37 cellular contexts compared by ENCODE assay signal in the genomic region with DNA sequence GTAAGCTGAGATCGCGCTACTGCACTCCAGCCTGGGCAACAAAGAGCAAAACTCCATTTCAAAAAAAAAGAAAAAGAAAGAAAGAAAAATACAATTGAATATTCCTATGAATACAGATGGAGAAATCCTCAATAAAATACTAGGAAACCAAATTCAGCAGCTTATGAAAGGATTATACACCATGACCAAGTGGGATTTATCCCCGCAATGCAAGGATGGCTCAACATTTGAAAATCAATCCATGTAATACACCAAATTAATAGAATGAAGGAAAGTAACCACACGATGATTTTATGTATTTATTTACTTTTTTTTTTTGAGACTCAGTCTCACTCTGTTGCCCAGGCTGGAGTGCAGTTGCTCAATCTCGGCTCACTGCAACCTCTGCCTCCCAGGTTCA. TPM values are rescaled to one million over a fixed set of nuclear protein-coding genes. Genes with fewer than 3 reads are reported as not detected.
"Had no signal": no experiment of that assay in that cellular context is flagged by ENCODE, and none has a peak within 500 bp of the region (broad histone marks: within the 10 kb centered on the region; RNA-seq: fewer than 3 reads in every experiment).

No MANE protein-coding gene starts in this region.

- H3K9me3 ChIP-seq: adrenal gland, ascending aorta had no signal

- ATAC-seq: activated naive CD4-positive, alpha-beta T cell treated with anti-CD3 and anti-CD28 coated beads, Interleukin-2, amount 50 U/mL, for 72 hours; activated naive CD8-positive, alpha-beta T cell treated with anti-CD3 and anti-CD28 coated beads, Interleukin-2, amount 50 U/mL, for 24 hours; activated T-cell treated with anti-CD3 and anti-CD28 coated beads, Interleukin-2, amount 50 U/mL, for 4 hours; activated T-cell treated with anti-CD3 and anti-CD28 coated beads, Interleukin-2, amount 50 U/mL, for 72 hours; activated T-helper 17 cell treated with anti-CD3 and anti-CD28 coated beads, Interleukin-2, amount 50 U/mL, for 72 hours; body of pancreas had no signal

- H3K27me3 ChIP-seq: adrenal gland, ascending aorta, body of pancreas, brain microvascular endothelial cell, breast epithelium, cardiac muscle cell had no signal

- H3K4me1 ChIP-seq: ascending aorta, body of pancreas, breast epithelium had no signal

- FAIRE-seq: astrocyte, bronchial epithelial cell had no signal

- H3K27ac ChIP-seq: adrenal gland, ascending aorta, body of pancreas, brain microvascular endothelial cell, breast epithelium, cardiac muscle cell had no signal

- H3K4me3 ChIP-seq: adrenal gland, ascending aorta, body of pancreas, breast epithelium, cardiac muscle cell had no signal

- DNase-seq: activated effector memory CD4-positive, alpha-beta T cell treated with anti-CD3 and anti-CD28 coated beads, Interleukin-2, amount 50 U/mL, for 16 hours; activated effector memory CD4-positive, alpha-beta T cell treated with Interleukin-2 at 50 U/mL for 16 hours; activated gamma-delta T cell; activated gamma-delta T cell treated with Interleukin-2 at 50 U/mL for 16 hours; activated naive CD4-positive, alpha-beta T cell; activated naive CD4-positive, alpha-beta T cell treated with anti-CD3 and anti-CD28 coated beads for 36 hours; activated naive CD4-positive, alpha-beta T cell treated with anti-CD3 and anti-CD28 coated beads, Interleukin-2, amount 10 ng/mL, durations not matched to agents 7 days and 5 days; activated naive CD4-positive, alpha-beta T cell treated with anti-CD3 and anti-CD28 coated beads, Interleukin-2, amount 50 U/mL, for 16 hours; activated naive CD4-positive, alpha-beta T cell treated with Interleukin-2 at 50 U/mL for 16 hours; activated naive CD8-positive, alpha-beta T cell treated with anti-CD3 and anti-CD28 coated beads for 36 hours; activated naive CD8-positive, alpha-beta T cell treated with anti-CD3 and anti-CD28 coated beads, Interleukin-2, amount 10 ng/mL, durations not matched to agents 7 days and 5 days; activated naive CD8-positive, alpha-beta T cell treated with anti-CD3 and anti-CD28 coated beads, Interleukin-2, amount 50 U/mL, for 24 hours; activated T-cell treated with anti-CD3 and anti-CD28 coated beads, Interleukin-2, amount 50 U/mL, for 1 hour; activated T-cell treated with anti-CD3 and anti-CD28 coated beads, Interleukin-2, amount 50 U/mL, for 24 hours; activated T-cell treated with anti-CD3 and anti-CD28 coated beads, Interleukin-2, amount 50 U/mL, for 4 hours; activated T-cell treated with anti-CD3 and anti-CD28 coated beads, Interleukin-2, amount 50 U/mL, for 48 hours; activated T-cell treated with anti-CD3 and anti-CD28 coated beads, Interleukin-2, amount 50 U/mL, for 72 hours; adrenal gland; amniotic stem cell; amygdala; anterior cingulate cortex; aorta; body of pancreas; brain microvascular endothelial cell; caudate nucleus; central memory CD4-positive, alpha-beta T cell; cerebellar nuclear complex had no signal

RNA-seq across cellular contexts. Expression of a gene that starts 19.5 kb away (rescaled TPM):
- total RNA-seq: activated naive CD4-positive, alpha-beta T cell treated with anti-CD3 and anti-CD28 coated beads for 36 hours; activated naive CD4-positive, alpha-beta T cell treated with anti-CD3 and anti-CD28 coated beads, Interleukin-2, amount 50 U/mL, for 72 hours; activated naive CD8-positive, alpha-beta T cell treated with anti-CD3 and anti-CD28 coated beads for 36 hours; activated naive CD8-positive, alpha-beta T cell treated with anti-CD3 and anti-CD28 coated beads, Interleukin-2, amount 10 ng/mL, durations not matched to agents 7 days and 5 days; activated T-cell treated with anti-CD3 and anti-CD28 coated beads, Interleukin-2, amount 50 U/mL, for 4 hours; activated T-cell treated with anti-CD3 and anti-CD28 coated beads, Interleukin-2, amount 50 U/mL, for 72 hours; activated T-helper 1 cell treated with anti-CD3 and anti-CD28 coated beads, Interleukin-12 subunit alpha, Interleukin-12 subunit beta, Interleukin-2, Interleukin-4 antibody, amounts not matched to agents 30 ng/mL and 10 ng/mL and 1 ng/mL, durations not matched to agents 14 hours and 24 hours and 36 hours; activated T-helper 17 cell treated with anti-CD3 and anti-CD28 coated beads, Interleukin-2, amount 50 U/mL, for 72 hours; activated T-helper 2 cell treated with anti-CD3 and anti-CD28 coated beads, Interferon-gamma antibody, Interleukin-2, Interleukin-4, amounts not matched to agents 10 μg/mL and 5 μg/mL and 100 μg/mL, durations not matched to agents 14 hours and 24 hours and 36 hours; body of pancreas; bronchial epithelial cell; cerebellum had no signal
